1 cellular context compared by ENCODE assay signal in genomic region chr19:32651729-32652140, GRCh38.
TF ChIP-seq lines count a peak whose summit lies in the region.

No MANE protein-coding gene starts in this region.

TF ChIP-seq in K562, 482 proteins besides CTCF, POLR2A, EP300 and RAD21:
- no peak for TF ChIP-seq CEBPB (tag; IDR thresholded peaks at IDR 0.05)
- no peak for TF ChIP-seq TEAD1 (CRISPR knock-in tag; IDR thresholded peaks at IDR 0.05)
- no peak for TF ChIP-seq HDAC6 (IDR thresholded peaks at IDR 0.05; ENCODE audit: low read depth, low read length)
- TF ChIP-seq POLR2G (IDR thresholded peaks at IDR 0.05; ENCODE audit: low read depth, low read length): 0 out of 2 replicates have a peak, but pooled peaks have one; percentile 30
- TF ChIP-seq TRIM28 (IDR thresholded peaks at IDR 0.05): no peak
- TF ChIP-seq RFX7 (CRISPR knock-in tag; IDR thresholded peaks at IDR 0.05): no peak
- TF ChIP-seq SIRT6 (IDR thresholded peaks at IDR 0.05; ENCODE audit: low read depth, low read length): no peak
- no peak for TF ChIP-seq SMAD3 (CRISPR knock-in tag; conservative IDR thresholded peaks at IDR 0.05)
TF ChIP-seq in K562: peak in this region for 1.
